9 cellular contexts compared by ENCODE assay signal in genomic region chr9:128026255-128027165, GRCh38. TPM values are rescaled to one million over a fixed set of nuclear protein-coding genes. Genes with fewer than 3 reads are reported as not detected.
A peak's percentile ranks its signal among the peaks of the same experiment; 100 is the strongest.
DNase-seq lines count a peak whose midpoint lies in the region; ATAC-seq, FAIRE-seq and TF ChIP-seq lines count a peak whose summit lies in the region.
"Had no signal": no experiment of that assay in that cellular context is flagged by ENCODE, and none has a peak within 500 bp of the region (broad histone marks: within the 10 kb centered on the region; RNA-seq: fewer than 3 reads in every experiment).

No MANE protein-coding gene starts in this region.

- TF ChIP-seq EP300 in K562 (IDR thresholded peaks at IDR 0.05; ENCODE audit: low read length): no peak

- H3K9me3 ChIP-seq in breast epithelium (no peaks in the 10 kb centered on the region), K562 (replicated peaks; ENCODE audit: control insufficient read depth, insufficient read depth, low read depth, low read length) (no peaks in the 10 kb centered on the region)
- H3K9me3 ChIP-seq: thoracic aorta had no signal

- POLR2A ChIA-PET in MCF 10A (lab: Yijun Ruan, JAX) (interaction anchor here (0.8 kb wide), 1 partner anchor 8 kb away, joined by 3 read pairs; no protein-coding TSS in a partner anchor), K562 (lab: Yijun Ruan, JAX) (interaction anchor here (0.9 to 1.4 kb wide), 2 partner anchors 8 to 10 kb away, joined by 3 to 7 read pairs; no protein-coding TSS in a partner anchor)

- WGBS in K562 (ENCODE audit: insufficient coverage, low coverage, missing lambda C conversion rate): 56% methylated on average over 19 of the region's 19 CpGs

- ATAC-seq in K562: peak; percentile 47

- H3K4me3 ChIP-seq in breast epithelium: no peak overlapping the region
- no peak overlapping the region for H3K4me3 ChIP-seq in K562
- H3K4me3 ChIP-seq: thoracic aorta had no signal

- peak overlapping the region in 1 of 2 experiments; percentile 78; a peak in 2 of 4 replicates for H3K9ac ChIP-seq in K562 (ENCODE audit: insufficient read depth in 1 of 2, low read depth in 2 of 2, low read length in 2 of 2)

- H3K4me1 ChIP-seq in breast epithelium (no peaks in the 10 kb centered on the region), K562 (replicated peaks in 1 of 2; ENCODE audit: control insufficient read depth in 2 of 2, insufficient read depth in 2 of 2, low read length in 2 of 2) (peaks cover 13 to 18% of the 10 kb centered on the region in 2 experiments)

- H3K36me3 Mint-ChIP-seq in MCF 10A (ENCODE audit: insufficient read depth, unreplicated experiment): no peaks in the 10 kb centered on the region

- H2AFZ ChIP-seq in K562 (ENCODE audit: low read depth, low read length): peak overlapping the region; percentile 59; the same call in 1 of the 2 replicates

- no peak for TF ChIP-seq RAD21 in K562 (CRISPR knock-in tag; conservative IDR thresholded peaks at IDR 0.05 in 1 of 2, IDR thresholded peaks at IDR 0.05 in 1 of 2)

- H3K36me3 ChIP-seq in breast epithelium (no peaks in the 10 kb centered on the region), K562 (ENCODE audit: control insufficient read depth, insufficient read depth, low read length) (no peaks in the 10 kb centered on the region)
- H3K36me3 ChIP-seq: thoracic aorta had no signal

- DNase-seq in breast epithelium (ENCODE audit: low spot score in 2 of 2) (peak in 1 of 2 donors; percentile 31), MCF 10A (ENCODE audit: unreplicated experiment) (no peak), T-helper 22 cell (ENCODE audit: low read depth) (peak; percentile 86), K562 (ENCODE audit: extremely low read depth in 1 of 4, low spot score in 3 of 4) (no peak), NCI-H1092 treated with DMSO at 0.1 percent for 48 hours (lab: John Stamatoyannopoulos, UW) (no peak), globus pallidus (ENCODE audit: low spot score) (no peak), middle frontal gyrus (ENCODE audit: extremely low spot score, low spot score) (no peak)
- peak; percentile 50 for DNase-seq in stimulated activated CD4-positive, alpha-beta T cell treated with anti-CD3 and anti-CD28 coated beads, Interleukin-12 subunit alpha, Interleukin-12 subunit beta, amount 100 ng/mL, for 4 hours

- intact Hi-C loops in breast epithelium (cut with DNase I; ENCODE audit: low total_unique reads): no loop called here
- intact Hi-C loops in MCF 10A (cut with micrococcal nuclease): no loop called here
- intact Hi-C loops in K562 (cut with micrococcal nuclease): no loop called here

- no peak overlapping the region for H3K4me3 Mint-ChIP-seq in MCF 10A (ENCODE audit: unreplicated experiment)

- H3K9me3 Mint-ChIP-seq in MCF 10A (ENCODE audit: unreplicated experiment): no peaks in the 10 kb centered on the region

- CTCF ChIA-PET in MCF 10A (lab: Yijun Ruan, JAX): interaction anchor here (0.6 to 3.2 kb wide), 6 partner anchors 7 to 256 kb away, joined by 3 to 25 read pairs (median 4); no protein-coding TSS in a partner anchor
- CTCF ChIA-PET in K562 (lab: Yijun Ruan, JAX; ENCODE audit: low intra/inter-chr PET ratio): no interaction called here

- H3K27ac ChIP-seq in breast epithelium: peak overlapping the region; percentile 68 to 80
- peak overlapping the region; percentile 21; the same call in 1 of the 3 replicates for H3K27ac ChIP-seq in K562 (ENCODE audit: extremely low read depth, low read depth, low read length)
- H3K27ac ChIP-seq: thoracic aorta had no signal

- H3K4me2 ChIP-seq in K562 (ENCODE audit: insufficient read depth, low read length): no peak overlapping the region

- TF ChIP-seq CTCF in breast epithelium (IDR thresholded peaks at IDR 0.05) (no peak), MCF 10A (IDR thresholded peaks at IDR 0.05; ENCODE audit: unreplicated experiment) (no peak), K562 (IDR thresholded peaks at IDR 0.05 in 2 of 3, conservative IDR thresholded peaks at IDR 0.05 in 1 of 3; ENCODE audit: insufficient read depth in 2 of 3, low read depth in 1 of 3, low read length in 3 of 3) (no peak)

- no peaks in the 10 kb centered on the region for H3K79me2 ChIP-seq in K562 (ENCODE audit: control insufficient read depth, insufficient read depth, low read length)

- H3K27me3 ChIP-seq in breast epithelium (no peaks in the 10 kb centered on the region), K562 (ENCODE audit: control insufficient read depth in 2 of 2, insufficient read depth in 2 of 2, low read length in 2 of 2) (no peaks in the 10 kb centered on the region)

- H4K20me1 ChIP-seq in K562 (replicated peaks; ENCODE audit: control insufficient read depth, insufficient read depth, low read length): no peaks in the 10 kb centered on the region

- TF ChIP-seq POLR2A in breast epithelium (IDR thresholded peaks at IDR 0.05): no peak
- no peak for TF ChIP-seq POLR2A in K562 (conservative IDR thresholded peaks at IDR 0.05)

- in situ Hi-C loops in K562 (cut with MboI): no loop called here

- H3K27ac Mint-ChIP-seq in MCF 10A (ENCODE audit: low read depth, unreplicated experiment): no peak overlapping the region

- no peaks in the 10 kb centered on the region for H3K27me3 Mint-ChIP-seq in MCF 10A (ENCODE audit: insufficient read depth, unreplicated experiment)

- BruUV-seq in MCF 10A (replicated peaks; lab: Mats Ljungman, UMichigan): no TSS peak
- BruUV-seq in K562 (replicated peaks; lab: Mats Ljungman, UMichigan): no TSS peak

- H3K9me1 ChIP-seq in K562 (ENCODE audit: control insufficient read depth, insufficient read depth, low read length): no peaks in the 10 kb centered on the region

- H3K4me1 Mint-ChIP-seq in MCF 10A (ENCODE audit: insufficient read depth, unreplicated experiment): peaks cover 8% of the 10 kb centered on the region

- no peak for FAIRE-seq in K562 (lab: Jason Lieb, UNC)

RNA-seq across cellular contexts. Expression of gene NAIF1, which starts 40.6 kb away (rescaled TPM):
- total RNA-seq in breast epithelium: 10 to 100 TPM in 2 of 3 donors, 1 to 10 TPM in 1; 8.8 to 13.1 (median 11.9) TPM
- 15.8 and 17.1 TPM in 2 replicates for total RNA-seq in MCF 10A (2022)
- 14.2 and 31.0 TPM in 2 replicates for total RNA-seq in K562 (2011; cell fraction: chromatin; rRNA removed; ENCODE audit: low replicate concordance)
- 27.1 and 29.7 TPM in 2 replicates for total RNA-seq in K562 (2011; cell fraction: nucleolus; rRNA removed)
- 19.1 and 19.8 TPM in 2 replicates for total RNA-seq in K562 (2011; cell fraction: nucleoplasm; rRNA removed)
- total RNA-seq in K562 (2014; rRNA removed): 21.3 and 27.6 TPM in 2 replicates
- total RNA-seq in K562 (2014; rRNA removed; fragmentation: Illumina TruSeq; extraction: Trizol): 15.8 and 16.2 TPM in 2 replicates
- 15.9 and 17.4 TPM in 2 replicates for total RNA-seq in K562 (2015; rRNA removed; fragmentation: Illumina TruSeq; extraction: Trizol)
- total RNA-seq in K562 (2021): 23.1 and 26.6 TPM in 2 replicates
- 17.2 and 21.5 TPM in 2 replicates for polyA plus RNA-seq in K562 (2011; rRNA removed)
- 24.4 and 26.5 TPM in 2 replicates for polyA plus RNA-seq in K562 (2011; cell fraction: cytosol; rRNA removed)
- 17.1 and 20.0 TPM in 2 replicates for polyA plus RNA-seq in K562 (2011; cell fraction: nucleus; rRNA removed)
- polyA plus RNA-seq in K562 (2012): 16.5 and 19.9 TPM in 2 replicates
- polyA plus RNA-seq in K562 (2014; fragmentation: Illumina TruSeq; extraction: Trizol): 16.3 and 16.9 TPM in 2 replicates
- 1 to 10 TPM; 4.8 to 5.3 TPM for polyA plus RNA-seq in K562 (2014; fragmentation: Nextera tagmentation; extraction: Ambion mirVana)
- 17.7 and 17.8 TPM in 2 replicates for polyA plus RNA-seq in K562 (2014; rRNA removed)
- polyA minus RNA-seq in K562 (2011; rRNA and poly(A)+ RNA removed): 14.9 and 19.6 TPM in 2 replicates
- 14.2 and 26.5 TPM in 2 replicates for polyA minus RNA-seq in K562 (2011; cell fraction: cytosol; rRNA and poly(A)+ RNA removed)
- 6.3 and 7.7 TPM in 2 replicates for polyA minus RNA-seq in K562 (2011; cell fraction: nucleus; rRNA and poly(A)+ RNA removed)

RNA-seq across cellular contexts. Expression of gene SLC25A25, which starts 41.5 kb away (rescaled TPM):
- total RNA-seq in breast epithelium: 10 to 100 TPM; 27.2 to 43.9 (median 33.1) TPM
- 11.1 and 15.5 TPM in 2 replicates for total RNA-seq in MCF 10A (2022)
- 56.5 and 74.4 TPM in 2 replicates for total RNA-seq in K562 (2011; cell fraction: chromatin; rRNA removed; ENCODE audit: low replicate concordance)
- total RNA-seq in K562 (2011; cell fraction: nucleolus; rRNA removed): 41.5 and 42.5 TPM in 2 replicates
- 26.8 and 33.4 TPM in 2 replicates for total RNA-seq in K562 (2011; cell fraction: nucleoplasm; rRNA removed)
- total RNA-seq in K562 (2014; rRNA removed): 35.9 and 39.5 TPM in 2 replicates
- 19.0 and 19.3 TPM in 2 replicates for total RNA-seq in K562 (2014; rRNA removed; fragmentation: Illumina TruSeq; extraction: Trizol)
- total RNA-seq in K562 (2015; rRNA removed; fragmentation: Illumina TruSeq; extraction: Trizol): 23.2 and 25.1 TPM in 2 replicates
- 30.1 and 30.7 TPM in 2 replicates for total RNA-seq in K562 (2021)
- polyA plus RNA-seq in K562 (2011; rRNA removed): 21.7 and 26.7 TPM in 2 replicates
- 20.4 and 25.8 TPM in 2 replicates for polyA plus RNA-seq in K562 (2011; cell fraction: cytosol; rRNA removed)
- polyA plus RNA-seq in K562 (2011; cell fraction: nucleus; rRNA removed): 29.9 and 44.4 TPM in 2 replicates
- 20.5 and 23.5 TPM in 2 replicates for polyA plus RNA-seq in K562 (2012)
- 18.7 and 25.2 TPM in 2 replicates for polyA plus RNA-seq in K562 (2014; fragmentation: Illumina TruSeq; extraction: Trizol)
- under 1 TPM; 0.07 to 0.10 TPM for polyA plus RNA-seq in K562 (2014; fragmentation: Nextera tagmentation; extraction: Ambion mirVana)
- 27.2 and 31.0 TPM in 2 replicates for polyA plus RNA-seq in K562 (2014; rRNA removed)
- 21.0 and 28.2 TPM in 2 replicates for polyA minus RNA-seq in K562 (2011; rRNA and poly(A)+ RNA removed)
- 14.7 and 16.8 TPM in 2 replicates for polyA minus RNA-seq in K562 (2011; cell fraction: cytosol; rRNA and poly(A)+ RNA removed)
- polyA minus RNA-seq in K562 (2011; cell fraction: nucleus; rRNA and poly(A)+ RNA removed): 14.8 and 20.9 TPM in 2 replicates

RNA-seq across cellular contexts. Expression of gene EEIG1, which starts 45.7 kb away (rescaled TPM):
- total RNA-seq in breast epithelium: 10 to 100 TPM in 2 of 3 donors, 1 to 10 TPM in 1; 7.7 to 32.1 (median 19.7) TPM
- 17.5 and 23.9 TPM in 2 replicates for total RNA-seq in MCF 10A (2022)
- 18.1 and 34.4 TPM in 2 replicates for total RNA-seq in K562 (2011; cell fraction: chromatin; rRNA removed; ENCODE audit: low replicate concordance)
- 13.4 and 13.5 TPM in 2 replicates for total RNA-seq in K562 (2011; cell fraction: nucleolus; rRNA removed)
- 17.2 and 24.7 TPM in 2 replicates for total RNA-seq in K562 (2011; cell fraction: nucleoplasm; rRNA removed)
- total RNA-seq in K562 (2014; rRNA removed): 2.1 and 4.5 TPM in 2 replicates
- 1.6 and 2.3 TPM in 2 replicates for total RNA-seq in K562 (2014; rRNA removed; fragmentation: Illumina TruSeq; extraction: Trizol)
- total RNA-seq in K562 (2015; rRNA removed; fragmentation: Illumina TruSeq; extraction: Trizol): 2.8 and 4.1 TPM in 2 replicates
- total RNA-seq in K562 (2021): 11.2 and 16.7 TPM in 2 replicates
- 4.4 and 7.7 TPM in 2 replicates for polyA plus RNA-seq in K562 (2011; rRNA removed)
- polyA plus RNA-seq in K562 (2011; cell fraction: cytosol; rRNA removed): 8.2 and 9.0 TPM in 2 replicates
- polyA plus RNA-seq in K562 (2011; cell fraction: nucleus; rRNA removed): 16.1 and 16.7 TPM in 2 replicates
- polyA plus RNA-seq in K562 (2012): 13.8 and 19.2 TPM in 2 replicates
- 5.6 and 9.1 TPM in 2 replicates for polyA plus RNA-seq in K562 (2014; fragmentation: Illumina TruSeq; extraction: Trizol)
- under 1 TPM; 0.17 to 0.25 TPM for polyA plus RNA-seq in K562 (2014; fragmentation: Nextera tagmentation; extraction: Ambion mirVana)
- 3.6 and 6.6 TPM in 2 replicates for polyA plus RNA-seq in K562 (2014; rRNA removed)
- polyA minus RNA-seq in K562 (2011; rRNA and poly(A)+ RNA removed): 2.1 and 2.7 TPM in 2 replicates
- polyA minus RNA-seq in K562 (2011; cell fraction: cytosol; rRNA and poly(A)+ RNA removed): 3.5 and 5.9 TPM in 2 replicates
- polyA minus RNA-seq in K562 (2011; cell fraction: nucleus; rRNA and poly(A)+ RNA removed): 4.8 and 8.4 TPM in 2 replicates

Comparison
In these comparisons a context has a peak if more than half of its experiments do, and no peak if none do; other contexts are left out.
1. DNase-seq: peak in T-helper 22 cell (single experiment) and stimulated activated CD4-positive, alpha-beta T cell treated with anti-CD3 and anti-CD28 coated beads, Interleukin-12 subunit alpha, Interleukin-12 subunit beta, amount 100 ng/mL, for 4 hours (single experiment); none in MCF 10A (single experiment), K562 (0 of 4), NCI-H1092 treated with DMSO at 0.1 percent for 48 hours (single experiment), globus pallidus (single experiment) and middle frontal gyrus (single experiment).